In the genomic region with DNA sequence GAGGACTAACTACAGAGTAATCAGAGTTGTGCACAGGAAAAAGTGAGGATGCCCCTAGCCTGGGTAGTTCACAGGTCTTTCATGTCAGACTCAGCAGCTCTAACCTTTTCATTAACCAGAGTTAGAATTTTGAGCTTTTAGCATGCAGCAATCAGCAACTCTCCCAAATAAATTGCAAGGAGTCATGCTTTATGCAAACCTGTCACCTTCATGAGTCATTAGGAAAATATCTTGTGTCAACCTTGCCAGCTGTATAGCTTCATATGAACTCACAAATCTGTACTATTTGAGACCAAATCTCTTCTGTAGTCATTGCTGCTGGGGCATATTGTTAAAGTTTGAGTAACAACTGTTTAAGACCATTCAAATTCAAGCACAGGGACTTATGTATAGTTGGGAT, we compare ENCODE assay signal across 26 cellular contexts.
DNase-seq lines count a peak whose midpoint lies in the region; ATAC-seq lines count a peak whose summit lies in the region.
"Had no signal": no experiment of that assay in that cellular context is flagged by ENCODE, and none has a peak within 500 bp of the region (broad histone marks: within the 10 kb centered on the region; RNA-seq: fewer than 3 reads in every experiment).

No MANE protein-coding gene starts in this region.

- no peaks in the 10 kb centered on the region for H3K9me2 ChIP-seq in Karpas-422 (replicated peaks; ENCODE audit: insufficient read depth, low read length)

- no peak overlapping the region for H3K9ac ChIP-seq in Karpas-422 (ENCODE audit: low read length)

- H3K4me2 ChIP-seq in Karpas-422 (ENCODE audit: low read depth, low read length, poor library complexity, severe bottlenecking): no peak overlapping the region

- no peaks in the 10 kb centered on the region for H3K79me2 ChIP-seq in Karpas-422 (ENCODE audit: low read length)

- no peak overlapping the region for H2AFZ ChIP-seq in Karpas-422 (ENCODE audit: low read length)

- no peak overlapping the region for H3K27ac ChIP-seq in Karpas-422 (ENCODE audit: low read length)
- H3K27ac ChIP-seq: coronary artery, sigmoid colon, thyroid gland had no signal

- no peaks in the 10 kb centered on the region for H3K9me3 ChIP-seq in Karpas-422 (ENCODE audit: low read length)
- H3K9me3 ChIP-seq: sigmoid colon, thyroid gland had no signal

- ATAC-seq in GM21447 (IDR thresholded peaks at IDR 0.05; ENCODE audit: unreplicated experiment): no peak
- ATAC-seq: activated CD8-positive, alpha-beta T cell treated with anti-CD3 and anti-CD28 coated beads, Interleukin-2, amount 10 ng/mL, durations not matched to agents 7 days and 5 days had no signal

- no peaks in the 10 kb centered on the region for H3K27me3 ChIP-seq in Karpas-422 (ENCODE audit: low read length)
- H3K27me3 ChIP-seq: sigmoid colon, thyroid gland had no signal

- peak; percentile 27 for DNase-seq in Daoy (ENCODE audit: low read depth)
- DNase-seq in M059J (ENCODE audit: low read depth): peak; percentile 70
- DNase-seq in astrocyte of the hippocampus (ENCODE audit: low read depth, low spot score): peak; percentile 17
- DNase-seq in glomerular visceral epithelial cell (ENCODE audit: extremely low spot score): peak; percentile 12
- no peak for DNase-seq in HPDE6-E6E7 (ENCODE audit: extremely low spot score)
- no peak for DNase-seq in foreskin melanocyte
- DNase-seq in Karpas-422: no peak
- DNase-seq: activated CD4-positive, alpha-beta T cell treated with anti-CD3 and anti-CD28 coated beads for 1 hour; activated CD8-positive, alpha-beta T cell treated with anti-CD3 and anti-CD28 coated beads, Interleukin-2, amount 10 ng/mL, durations not matched to agents 7 days and 5 days; activated effector memory CD4-positive, alpha-beta T cell treated with anti-CD3 and anti-CD28 coated beads, Interleukin-2, amount 50 U/mL, for 16 hours; activated T-cell treated with anti-CD3 and anti-CD28 coated beads for 4 hours; C1 segment of cervical spinal cord; endodermal cell; glutamatergic neuron; KBM-7; MV-4-11; NCI-H1694; NCI-H2171 treated with DMSO at 0.1 percent for 48 hours; NCI-H526 treated with DMSO at 0.1 percent for 48 hours; SHP77 treated with DMSO at 0.1 percent for 48 hours; sigmoid colon; stimulated activated naive CD4-positive, alpha-beta T cell treated with Interleukin-2 at 50 U/mL for 16 hours; T-helper 1 cell; thyroid gland had no signal

- no peaks in the 10 kb centered on the region for H4K20me1 ChIP-seq in Karpas-422 (ENCODE audit: insufficient read depth, low read depth, low read length)

- H3K4me3 ChIP-seq in Karpas-422 (ENCODE audit: low read length): no peak overlapping the region
- H3K4me3 ChIP-seq: coronary artery, sigmoid colon, thyroid gland had no signal

- H3K36me3 ChIP-seq in Karpas-422 (ENCODE audit: insufficient read depth, low read length): no peaks in the 10 kb centered on the region
- H3K36me3 ChIP-seq: sigmoid colon, thyroid gland had no signal

- H3K4me1 ChIP-seq in Karpas-422 (ENCODE audit: low read length): peaks cover 7% of the 10 kb centered on the region

Comparison
In these comparisons a context has a peak if more than half of its experiments do, and no peak if none do; other contexts are left out.
1. DNase-seq: peak in Daoy (single experiment), M059J (single experiment), astrocyte of the hippocampus (single experiment) and glomerular visceral epithelial cell (single experiment); none in HPDE6-E6E7 (single experiment), foreskin melanocyte (single experiment) and Karpas-422 (single experiment).